Comparison of ENCODE assay signal across 1 cellular context in genomic region chr6:166798652-166799051, GRCh38.
TF ChIP-seq lines count a peak whose summit lies in the region.

No MANE protein-coding gene starts in this region.

TF ChIP-seq in HepG2, 621 proteins besides CTCF, POLR2A, EP300 and RAD21:
- TF ChIP-seq ZBTB33 (CRISPR knock-in tag; IDR thresholded peaks at IDR 0.05) = 0 out of 2 replicates have a peak, but pooled peaks have one; percentile 37
- no peak for TF ChIP-seq ZNF10 (CRISPR knock-in tag; IDR thresholded peaks at IDR 0.05; ENCODE audit: borderline replicate concordance, low read depth)
TF ChIP-seq in HepG2: peak in this region for 1.
